8 cellular contexts compared by ENCODE assay signal in the genomic region with DNA sequence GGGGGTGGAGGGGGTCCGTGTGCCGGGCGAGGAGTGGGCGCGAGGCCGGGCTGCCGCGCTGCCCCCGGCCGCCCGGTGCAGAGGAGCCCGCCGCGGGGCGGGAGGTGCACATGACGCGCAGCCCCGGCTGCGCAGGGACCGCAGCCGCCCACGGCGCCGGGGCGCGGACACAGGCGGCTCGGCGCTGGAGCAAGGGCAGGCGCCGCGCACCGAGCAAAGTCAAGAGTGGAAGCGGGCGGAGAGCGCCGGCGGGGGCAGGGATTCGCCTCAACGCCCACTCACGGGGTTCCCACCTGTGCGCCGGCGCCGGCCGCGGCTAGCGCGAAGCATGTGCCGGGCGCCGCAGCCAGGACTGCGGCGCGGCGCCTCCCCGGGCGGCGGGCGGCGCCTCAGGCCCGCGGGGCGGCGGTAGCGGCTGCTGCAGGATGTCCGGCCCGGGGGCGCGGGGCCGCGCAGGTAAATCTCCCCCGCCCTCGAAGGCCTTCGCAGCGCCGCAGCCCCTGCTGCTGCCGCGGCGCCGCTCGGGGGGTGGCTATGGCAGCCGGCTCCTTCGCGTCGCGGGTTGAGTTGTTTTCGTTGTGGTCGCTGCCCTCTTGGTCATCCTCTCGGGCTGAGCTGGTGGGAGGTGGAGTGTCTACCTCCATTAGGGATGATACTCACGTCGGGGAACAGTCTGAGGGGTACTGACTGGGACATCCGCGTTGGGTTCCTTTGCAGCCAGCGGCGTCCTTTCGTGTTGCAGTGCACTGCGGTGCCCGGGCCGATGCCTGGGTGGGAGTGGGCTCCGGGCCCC.
A peak's percentile ranks its signal among the peaks of the same experiment; 100 is the strongest.
DNase-seq lines count a peak whose midpoint lies in the region; ATAC-seq and TF ChIP-seq lines count a peak whose summit lies in the region.

No MANE protein-coding gene starts in this region.

- H3K9ac ChIP-seq in parathyroid adenoma = no peak overlapping the region

- H3K27ac ChIP-seq in WERI-Rb-1 (no peak overlapping the region), cardiac muscle cell (no peak overlapping the region), parathyroid adenoma (no peak overlapping the region)

- H3K36me3 ChIP-seq in WERI-Rb-1 (no peaks in the 10 kb centered on the region), cardiac muscle cell (no peaks in the 10 kb centered on the region), parathyroid adenoma (ENCODE audit: control insufficient read depth, insufficient read depth, low read length) (no peaks in the 10 kb centered on the region)

- H3K4me2 ChIP-seq in parathyroid adenoma (ENCODE audit: low read length) = peak overlapping the region; percentile 70

- ATAC-seq in GM19351 (IDR thresholded peaks at IDR 0.05; ENCODE audit: unreplicated experiment) (peak; percentile 70), HG03457 (IDR thresholded peaks at IDR 0.05; ENCODE audit: unreplicated experiment) (peak; percentile 41)

- H3K4me1 ChIP-seq in cardiac muscle cell (ENCODE audit: low read depth) (no peaks in the 10 kb centered on the region), parathyroid adenoma (no peaks in the 10 kb centered on the region)

- TF ChIP-seq CTCF in WERI-Rb-1 (IDR thresholded peaks at IDR 0.05; ENCODE audit: low read depth, low read length) (no peak), cardiac muscle cell (IDR thresholded peaks at IDR 0.05; ENCODE audit: low read depth, low read length) (no peak), parathyroid adenoma (IDR thresholded peaks at IDR 0.05) (no peak)

- H3K27me3 ChIP-seq in WERI-Rb-1 (ENCODE audit: insufficient read depth, low read depth, severe bottlenecking) (peaks cover 12% of the 10 kb centered on the region), cardiac muscle cell (peaks cover 10% of the 10 kb centered on the region), parathyroid adenoma (ENCODE audit: control insufficient read depth, insufficient read depth, low read length) (no peaks in the 10 kb centered on the region)

- H3K4me3 ChIP-seq in WERI-Rb-1 (ENCODE audit: low read depth, low read length) (peak overlapping the region; percentile 59), cardiac muscle cell (peak overlapping the region; percentile 74), parathyroid adenoma (ENCODE audit: low read depth, low read length) (peak overlapping the region; percentile 42)

- peak; percentile 78 for DNase-seq in COR-L47 (lab: John Stamatoyannopoulos, UW)
- peak; percentile 38 for DNase-seq in WERI-Rb-1
- peak; percentile 10 to 74 for DNase-seq in cardiac muscle cell (ENCODE audit: low read depth in 1 of 2, low spot score in 1 of 2)
- DNase-seq in LoVo (ENCODE audit: low spot score) = no peak
- no peak for DNase-seq in stimulated activated naive CD4-positive, alpha-beta T cell (lab: John Stamatoyannopoulos, UW)

- H3K79me2 ChIP-seq in parathyroid adenoma = no peaks in the 10 kb centered on the region

- no peak overlapping the region for H2AFZ ChIP-seq in parathyroid adenoma

- H3K9me3 ChIP-seq in WERI-Rb-1 (ENCODE audit: severe bottlenecking) (no peaks in the 10 kb centered on the region), cardiac muscle cell (ENCODE audit: low read depth) (no peaks in the 10 kb centered on the region), parathyroid adenoma (ENCODE audit: control insufficient read depth, low read length) (no peaks in the 10 kb centered on the region)

Comparison
In these comparisons a context has a peak if more than half of its experiments do, and no peak if none do; other contexts are left out.
1. DNase-seq: peak in COR-L47 (single experiment), WERI-Rb-1 (single experiment) and cardiac muscle cell (2 of 2); none in LoVo (single experiment) and stimulated activated naive CD4-positive, alpha-beta T cell (0 of 6).
2. Peak in every context shown above with its lines, with median percentiles within 50 percentile points of each other: H3K4me3 ChIP-seq.